9 cellular contexts compared by ENCODE assay signal in the genomic region with DNA sequence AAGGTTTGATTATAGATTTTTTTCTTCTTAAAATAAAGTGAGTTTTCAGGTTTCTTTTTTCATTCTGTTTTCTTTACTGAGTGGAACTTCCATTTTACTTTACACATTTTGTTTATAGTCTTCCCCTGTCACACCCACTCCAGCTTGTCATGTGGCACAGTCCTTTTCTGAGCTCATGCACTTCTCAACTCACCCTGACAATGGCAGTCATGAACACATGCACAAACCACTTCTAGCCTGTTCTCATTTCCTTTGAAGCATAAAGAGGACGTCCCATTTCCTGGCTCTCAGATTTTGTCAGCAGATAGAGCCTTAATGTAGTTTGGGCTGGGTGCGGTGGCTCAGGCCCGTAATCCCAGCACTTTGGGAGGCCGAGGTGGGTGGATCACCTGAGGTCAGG.
DNase-seq lines count a peak whose midpoint lies in the region; ATAC-seq, FAIRE-seq and TF ChIP-seq lines count a peak whose summit lies in the region.
"Had no signal": no experiment of that assay in that cellular context is flagged by ENCODE, and none has a peak within 500 bp of the region (broad histone marks: within the 10 kb centered on the region; RNA-seq: fewer than 3 reads in every experiment).

No MANE protein-coding gene starts in this region.

- no peak overlapping the region for H3K4me3 ChIP-seq in CD8-positive, alpha-beta T cell (ENCODE audit: low read depth, low read length)
- H3K4me3 ChIP-seq in kidney (ENCODE audit: low read length in 2 of 2) = no peak overlapping the region
- H3K4me3 ChIP-seq in BE2C (ENCODE audit: low read depth, low read length) = no peak overlapping the region

- peaks cover 2% of the 10 kb centered on the region for H3K36me3 Mint-ChIP-seq in CD8-positive, alpha-beta T cell
- peaks cover 2% of the 10 kb centered on the region for H3K36me3 Mint-ChIP-seq in central memory CD8-positive, alpha-beta T cell (ENCODE audit: insufficient read depth)
- H3K36me3 Mint-ChIP-seq: activated naive CD4-positive, alpha-beta T cell treated with anti-CD3 and anti-CD28 coated beads, Interleukin-2, amount 50 U/mL, for 24 hours had no signal

- peaks cover 23% of the 10 kb centered on the region for H3K4me1 ChIP-seq in CD8-positive, alpha-beta T cell (ENCODE audit: insufficient read depth, low read length)
- peaks cover 0 to 4% of the 10 kb centered on the region in 2 donors for H3K4me1 ChIP-seq in kidney (ENCODE audit: control insufficient read depth in 1 of 2, insufficient read depth in 1 of 2, low read depth in 1 of 2, low read length in 2 of 2)
- no peaks in the 10 kb centered on the region for H3K4me1 ChIP-seq in BE2C

- POLR2A ChIA-PET in CD8-positive, alpha-beta T cell (lab: Charles Lee) = interaction anchor here (0.6 to 1.8 kb wide), 10 partner anchors 9 to 891 kb away, joined by 3 to 10 read pairs (median 5); a partner anchor contains a TSS

- DNase-seq in CD8-positive, alpha-beta T cell = peak in 6 of 7 experiments; percentile 25 to 82 (median 52)
- peak; percentile 21 for DNase-seq in NOMO-1 treated with DMSO at 0.1 percent for 48 hours (lab: John Stamatoyannopoulos, UW; ENCODE audit: unreplicated experiment)
- peak in 1 of 2 donors; percentile 68 for DNase-seq in central memory CD8-positive, alpha-beta T cell (ENCODE audit: low spot score in 2 of 2)
- no peak for DNase-seq in kidney
- DNase-seq in BE2C = no peak
- DNase-seq in frontal cortex (ENCODE audit: low spot score in 2 of 2) = no peak

- H3K9ac ChIP-seq in kidney (ENCODE audit: low read length in 2 of 2) = no peak overlapping the region

- FAIRE-seq in kidney (lab: Jason Lieb, UNC) (no peak), frontal cortex (lab: Jason Lieb, UNC) (no peak)

- peak; percentile 84 for ATAC-seq in CD8-positive, alpha-beta T cell
- peak; percentile 39 for ATAC-seq in GM18870 (IDR thresholded peaks at IDR 0.05; ENCODE audit: unreplicated experiment)
- ATAC-seq in central memory CD8-positive, alpha-beta T cell (replicated peaks; ENCODE audit: extremely low read depth, poor library complexity, severe bottlenecking) = peak; percentile 97
- ATAC-seq in GM19397 (IDR thresholded peaks at IDR 0.05; ENCODE audit: unreplicated experiment) = no peak

- no peak for TF ChIP-seq CTCF in CD8-positive, alpha-beta T cell (IDR thresholded peaks at IDR 0.05)
- TF ChIP-seq CTCF in kidney (IDR thresholded peaks at IDR 0.05; ENCODE audit: borderline replicate concordance, extremely low read depth, insufficient read depth) (no peak), BE2C (IDR thresholded peaks at IDR 0.05; ENCODE audit: low read depth, low read length) (no peak)

- no peak overlapping the region for H3K27ac Mint-ChIP-seq in CD8-positive, alpha-beta T cell
- no peak overlapping the region for H3K27ac Mint-ChIP-seq in central memory CD8-positive, alpha-beta T cell (ENCODE audit: low read depth)
- H3K27ac Mint-ChIP-seq: activated naive CD4-positive, alpha-beta T cell treated with anti-CD3 and anti-CD28 coated beads, Interleukin-2, amount 50 U/mL, for 24 hours had no signal

- H3K9me3 Mint-ChIP-seq in CD8-positive, alpha-beta T cell = no peaks in the 10 kb centered on the region
- no peaks in the 10 kb centered on the region for H3K9me3 Mint-ChIP-seq in central memory CD8-positive, alpha-beta T cell

- H3K4me3 Mint-ChIP-seq in CD8-positive, alpha-beta T cell = no peak overlapping the region
- H3K4me3 Mint-ChIP-seq in central memory CD8-positive, alpha-beta T cell = no peak overlapping the region
- H3K4me3 Mint-ChIP-seq: activated naive CD4-positive, alpha-beta T cell treated with anti-CD3 and anti-CD28 coated beads, Interleukin-2, amount 50 U/mL, for 24 hours had no signal

- H3K9me3 ChIP-seq in CD8-positive, alpha-beta T cell (ENCODE audit: low read length) = no peaks in the 10 kb centered on the region
- no peaks in the 10 kb centered on the region for H3K9me3 ChIP-seq in kidney (ENCODE audit: control insufficient read depth in 1 of 2, low read length in 2 of 2)
- no peaks in the 10 kb centered on the region for H3K9me3 ChIP-seq in BE2C

- H3K4me1 Mint-ChIP-seq in CD8-positive, alpha-beta T cell (ENCODE audit: low read depth) = peaks cover 10% of the 10 kb centered on the region
- no peaks in the 10 kb centered on the region for H3K4me1 Mint-ChIP-seq in central memory CD8-positive, alpha-beta T cell

- CTCF ChIA-PET in CD8-positive, alpha-beta T cell (lab: Charles Lee) = interaction anchor here (0.6 to 1.8 kb wide), 8 partner anchors 12 to 235 kb away, joined by 3 to 8 read pairs (median 4); no protein-coding TSS in a partner anchor

- peak overlapping the region; percentile 36 for H3K27ac ChIP-seq in CD8-positive, alpha-beta T cell (ENCODE audit: low read depth, low read length)
- no peak overlapping the region for H3K27ac ChIP-seq in kidney (ENCODE audit: low read depth in 2 of 2, low read length in 2 of 2)

- H3K27me3 Mint-ChIP-seq in CD8-positive, alpha-beta T cell (ENCODE audit: low read depth) = no peaks in the 10 kb centered on the region
- no peaks in the 10 kb centered on the region for H3K27me3 Mint-ChIP-seq in central memory CD8-positive, alpha-beta T cell
- H3K27me3 Mint-ChIP-seq: activated naive CD4-positive, alpha-beta T cell treated with anti-CD3 and anti-CD28 coated beads, Interleukin-2, amount 50 U/mL, for 24 hours had no signal

- H3K27me3 ChIP-seq in CD8-positive, alpha-beta T cell (ENCODE audit: insufficient read depth, low read length) = no peaks in the 10 kb centered on the region
- no peaks in the 10 kb centered on the region for H3K27me3 ChIP-seq in BE2C

- intact Hi-C loops in CD8-positive, alpha-beta T cell (cut with DNase I, micrococcal nuclease) = loop anchor here (1.0 to 5.0 kb wide), 5 partner anchors 18 to 188 kb away; a partner anchor contains a TSS
- intact Hi-C loops in kidney (cut with DNase I) = no loop called here

- H3K36me3 ChIP-seq in CD8-positive, alpha-beta T cell (ENCODE audit: insufficient read depth, low read length) = no peaks in the 10 kb centered on the region
- H3K36me3 ChIP-seq in kidney (ENCODE audit: control insufficient read depth in 1 of 2, insufficient read depth in 2 of 2, low read length in 2 of 2) (no peaks in the 10 kb centered on the region), BE2C (no peaks in the 10 kb centered on the region)

Comparison
In these comparisons a context has a peak if more than half of its experiments do, and no peak if none do; other contexts are left out.
1. DNase-seq: peak in CD8-positive, alpha-beta T cell (6 of 7) and NOMO-1 treated with DMSO at 0.1 percent for 48 hours (single experiment); none in kidney (single experiment), BE2C (single experiment) and frontal cortex (0 of 2).